ENCODE assay signal across 11 cellular contexts in the genomic region with DNA sequence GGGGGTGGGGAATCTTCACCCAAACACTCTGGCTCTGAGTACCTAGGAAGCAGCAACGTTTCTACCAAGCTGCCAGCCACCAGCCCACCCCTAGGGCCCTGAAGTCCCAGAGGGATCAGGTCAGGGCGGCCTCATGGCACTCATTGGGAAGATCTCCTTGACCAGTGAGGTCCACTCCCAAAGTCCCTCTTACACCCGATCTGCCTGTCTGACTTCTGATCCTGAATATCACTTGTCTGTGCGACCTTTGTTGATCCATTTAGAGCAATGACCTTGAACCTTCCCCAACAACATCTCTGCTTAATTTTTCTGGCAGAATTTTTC. TPM values are rescaled to one million over a fixed set of nuclear protein-coding genes. Genes with fewer than 3 reads are reported as not detected.
A peak's percentile ranks its signal among the peaks of the same experiment; 100 is the strongest.
DNase-seq lines count a peak whose midpoint lies in the region; ATAC-seq, FAIRE-seq and TF ChIP-seq lines count a peak whose summit lies in the region.
"Had no signal": no experiment of that assay in that cellular context is flagged by ENCODE, and none has a peak within 500 bp of the region (broad histone marks: within the 10 kb centered on the region; RNA-seq: fewer than 3 reads in every experiment).

No MANE protein-coding gene starts in this region.

- peaks cover 13% of the 10 kb centered on the region for H3K4me1 ChIP-seq in DOHH2 (ENCODE audit: control insufficient read depth, low read length)

- H3K27ac ChIP-seq in DOHH2 (ENCODE audit: low read depth, low read length): no peak overlapping the region

- no peaks in the 10 kb centered on the region for H3F3A ChIP-seq in DOHH2 (ENCODE audit: control insufficient read depth, insufficient read depth)

- no peak for TF ChIP-seq CTCF in DOHH2 (IDR thresholded peaks at IDR 0.05; ENCODE audit: low read depth, low read length, poor library complexity, severe bottlenecking)

- H3K9me2 ChIP-seq in DOHH2 (replicated peaks; ENCODE audit: control insufficient read depth, low read length): no peaks in the 10 kb centered on the region

- peak overlapping the region; percentile 78 for H3K27ac Mint-ChIP-seq in activated naive CD8-positive, alpha-beta T cell treated with anti-CD3 and anti-CD28 coated beads, Interleukin-2, amount 50 U/mL, for 24 hours
- peak overlapping the region; percentile 96 to 97 for H3K27ac Mint-ChIP-seq in natural killer cell treated with Interleukin-12 subunit alpha and Interleukin-12 subunit beta and Interleukin-15 and Interleukin-18, amount 100 ng/mL, for 72 hours

- no peak for DNase-seq in activated naive CD8-positive, alpha-beta T cell treated with anti-CD3 and anti-CD28 coated beads, Interleukin-2, amount 50 U/mL, for 24 hours
- DNase-seq in natural killer cell treated with Interleukin-12 subunit alpha and Interleukin-12 subunit beta and Interleukin-15 and Interleukin-18, amount 100 ng/mL, for 72 hours (ENCODE audit: low spot score): no peak
- DNase-seq in DMS79 treated with DMSO at 0.1 percent for 48 hours (lab: John Stamatoyannopoulos, UW): no peak
- no peak for DNase-seq in NCI-H2107 (lab: John Stamatoyannopoulos, UW)
- DNase-seq in frontal cortex (ENCODE audit: low spot score in 2 of 2): no peak

- no peaks in the 10 kb centered on the region for H3K36me3 ChIP-seq in DOHH2 (ENCODE audit: control insufficient read depth, low read length)

- peak overlapping the region; percentile 41 for H3K4me3 Mint-ChIP-seq in activated naive CD8-positive, alpha-beta T cell treated with anti-CD3 and anti-CD28 coated beads, Interleukin-2, amount 50 U/mL, for 24 hours
- peak overlapping the region; percentile 74 for H3K4me3 Mint-ChIP-seq in natural killer cell treated with Interleukin-12 subunit alpha and Interleukin-12 subunit beta and Interleukin-15 and Interleukin-18, amount 100 ng/mL, for 72 hours

- no peaks in the 10 kb centered on the region for H4K20me1 ChIP-seq in DOHH2 (ENCODE audit: control insufficient read depth, insufficient read depth, low read depth, low read length)

- no peaks in the 10 kb centered on the region for H3K9me3 ChIP-seq in DOHH2 (ENCODE audit: control insufficient read depth, insufficient read depth, low read length)

- ATAC-seq in HG02588 (IDR thresholded peaks at IDR 0.05; ENCODE audit: unreplicated experiment) (peak; percentile 24), GM18519 (IDR thresholded peaks at IDR 0.05; ENCODE audit: low FRiP score, unreplicated experiment) (no peak)
- ATAC-seq in activated naive CD8-positive, alpha-beta T cell treated with anti-CD3 and anti-CD28 coated beads, Interleukin-2, amount 50 U/mL, for 24 hours: no peak
- no peak for ATAC-seq in natural killer cell treated with Interleukin-12 subunit alpha and Interleukin-12 subunit beta and Interleukin-15 and Interleukin-18, amount 100 ng/mL, for 72 hours

- H3K79me2 ChIP-seq in DOHH2 (ENCODE audit: control insufficient read depth, low read length): no peaks in the 10 kb centered on the region

- H3K36me3 Mint-ChIP-seq in activated naive CD8-positive, alpha-beta T cell treated with anti-CD3 and anti-CD28 coated beads, Interleukin-2, amount 50 U/mL, for 24 hours (ENCODE audit: low read depth): no peaks in the 10 kb centered on the region
- no peaks in the 10 kb centered on the region for H3K36me3 Mint-ChIP-seq in natural killer cell treated with Interleukin-12 subunit alpha and Interleukin-12 subunit beta and Interleukin-15 and Interleukin-18, amount 100 ng/mL, for 72 hours

- H3K4me2 ChIP-seq in DOHH2 (ENCODE audit: low read length): peak overlapping the region; percentile 30; the same call in 1 of the 2 replicates

- no peak overlapping the region for H3K4me3 ChIP-seq in DOHH2 (ENCODE audit: low read length)

- FAIRE-seq in frontal cortex (lab: Jason Lieb, UNC): no peak

- H3K9me3 Mint-ChIP-seq in activated naive CD8-positive, alpha-beta T cell treated with anti-CD3 and anti-CD28 coated beads, Interleukin-2, amount 50 U/mL, for 24 hours: no peaks in the 10 kb centered on the region
- no peaks in the 10 kb centered on the region for H3K9me3 Mint-ChIP-seq in natural killer cell treated with Interleukin-12 subunit alpha and Interleukin-12 subunit beta and Interleukin-15 and Interleukin-18, amount 100 ng/mL, for 72 hours

- peaks cover 22% of the 10 kb centered on the region for H3K27me3 ChIP-seq in DOHH2 (ENCODE audit: control insufficient read depth, low read length)

- H3K27me3 Mint-ChIP-seq in activated naive CD8-positive, alpha-beta T cell treated with anti-CD3 and anti-CD28 coated beads, Interleukin-2, amount 50 U/mL, for 24 hours: peaks cover 14% of the 10 kb centered on the region
- peaks cover 0 to 3% of the 10 kb centered on the region in 2 donors for H3K27me3 Mint-ChIP-seq in natural killer cell treated with Interleukin-12 subunit alpha and Interleukin-12 subunit beta and Interleukin-15 and Interleukin-18, amount 100 ng/mL, for 72 hours

- H3K4me1 Mint-ChIP-seq in activated naive CD8-positive, alpha-beta T cell treated with anti-CD3 and anti-CD28 coated beads, Interleukin-2, amount 50 U/mL, for 24 hours: peaks cover 37% of the 10 kb centered on the region
- peaks cover 19% of the 10 kb centered on the region in 2 donors for H3K4me1 Mint-ChIP-seq in natural killer cell treated with Interleukin-12 subunit alpha and Interleukin-12 subunit beta and Interleukin-15 and Interleukin-18, amount 100 ng/mL, for 72 hours (ENCODE audit: low read depth in 2 of 2)

RNA-seq across cellular contexts. Expression of gene GNA15, which starts 2.1 kb away (rescaled TPM):
- 10 to 100 TPM; 22.2 to 33.3 TPM for total RNA-seq in natural killer cell treated with Interleukin-12 subunit alpha and Interleukin-12 subunit beta and Interleukin-15 and Interleukin-18, amount 100 ng/mL, for 72 hours
- total RNA-seq in frontal cortex: 0.82 TPM

RNA-seq across cellular contexts. Expression of gene GNA11, which starts 39.6 kb away (rescaled TPM):
- 1 to 10 TPM in 1 of 2 donors, under 1 TPM in 1; 1.00 to 1.3 TPM for total RNA-seq in natural killer cell treated with Interleukin-12 subunit alpha and Interleukin-12 subunit beta and Interleukin-15 and Interleukin-18, amount 100 ng/mL, for 72 hours
- 48.1 TPM for total RNA-seq in frontal cortex

RNA-seq across cellular contexts. Expression of gene S1PR4, which starts 44.8 kb away (rescaled TPM):
- 10 to 100 TPM; 33.5 to 47.0 TPM for total RNA-seq in natural killer cell treated with Interleukin-12 subunit alpha and Interleukin-12 subunit beta and Interleukin-15 and Interleukin-18, amount 100 ng/mL, for 72 hours
- 0.41 TPM for total RNA-seq in frontal cortex
- total RNA-seq: epithelial cell of proximal tubule, G401, kidney epithelial cell had no signal

RNA-seq across cellular contexts. Expression of gene NCLN, which starts 52.0 kb away (rescaled TPM):
- total RNA-seq in natural killer cell treated with Interleukin-12 subunit alpha and Interleukin-12 subunit beta and Interleukin-15 and Interleukin-18, amount 100 ng/mL, for 72 hours: 100 to 1,000 TPM in 1 of 2 donors, 10 to 100 TPM in 1; 84.4 to 196 TPM
- 13.9 TPM for total RNA-seq in frontal cortex

Comparison
In these comparisons a context has a peak if more than half of its experiments do, and no peak if none do; other contexts are left out.
1. RNA of gene GNA15, which starts 2.1 kb away (total RNA-seq): 22.2 to 33.3 TPM in natural killer cell treated with Interleukin-12 subunit alpha and Interleukin-12 subunit beta and Interleukin-15 and Interleukin-18, amount 100 ng/mL, for 72 hours; 0.82 TPM in frontal cortex (single experiment); every median in the first group is over 10 times any median in the second.
2. RNA of gene GNA11, which starts 39.6 kb away (total RNA-seq): 48.1 TPM in frontal cortex (single experiment); 1.00 to 1.3 TPM in natural killer cell treated with Interleukin-12 subunit alpha and Interleukin-12 subunit beta and Interleukin-15 and Interleukin-18, amount 100 ng/mL, for 72 hours; every median in the first group is over 10 times any median in the second.
3. RNA of gene S1PR4, which starts 44.8 kb away (total RNA-seq): 33.5 to 47.0 TPM in natural killer cell treated with Interleukin-12 subunit alpha and Interleukin-12 subunit beta and Interleukin-15 and Interleukin-18, amount 100 ng/mL, for 72 hours; 0.41 TPM in frontal cortex (single experiment); every median in the first group is over 10 times any median in the second.